ENCODE assay signal across 18 cellular contexts in genomic region chr11:105100976-105101630, GRCh38. TPM values are rescaled to one million over a fixed set of nuclear protein-coding genes. Genes with fewer than 3 reads are reported as not detected.
DNase-seq lines count a peak whose midpoint lies in the region; ATAC-seq and TF ChIP-seq lines count a peak whose summit lies in the region.
"Had no signal": no experiment of that assay in that cellular context is flagged by ENCODE, and none has a peak within 500 bp of the region (broad histone marks: within the 10 kb centered on the region; RNA-seq: fewer than 3 reads in every experiment).

No MANE protein-coding gene starts in this region.

- no peaks in the 10 kb centered on the region for H3K9me3 ChIP-seq in mammary epithelial cell (replicated peaks; ENCODE audit: insufficient read depth, low read length)
- H3K9me3 ChIP-seq: esophagus muscularis mucosa, pancreas, SJSA1 had no signal

- H3K9ac ChIP-seq in mammary epithelial cell (ENCODE audit: insufficient read depth, low read length): no peak overlapping the region

- no peak for TF ChIP-seq CTCF in mammary epithelial cell (conservative IDR thresholded peaks at IDR 0.05 in 1 of 2, IDR thresholded peaks at IDR 0.05 in 1 of 2; ENCODE audit: extremely low read depth in 1 of 2, insufficient read depth in 1 of 2, low read depth in 1 of 2, low read length in 2 of 2)

- no TSS peak for BruUV-seq in mammary epithelial cell (replicated peaks; lab: Mats Ljungman, UMichigan)

- H3K36me3 Mint-ChIP-seq in activated T-cell treated with anti-CD3 and anti-CD28 coated beads, Interleukin-2, amount 50 U/mL, for 24 hours (ENCODE audit: low read depth): no peaks in the 10 kb centered on the region
- H3K36me3 Mint-ChIP-seq in IgD-negative memory B cell: no peaks in the 10 kb centered on the region

- H3K4me3 Mint-ChIP-seq in activated T-cell treated with anti-CD3 and anti-CD28 coated beads, Interleukin-2, amount 50 U/mL, for 24 hours: no peak overlapping the region
- peak overlapping the region in 3 of 4 donors; percentile 7 to 29 (median 22) for H3K4me3 Mint-ChIP-seq in IgD-negative memory B cell
- H3K4me3 Mint-ChIP-seq: WTC11 had no signal

- no peaks in the 10 kb centered on the region for H3K79me2 ChIP-seq in mammary epithelial cell (ENCODE audit: insufficient read depth, low read length)

- 58% methylated on average over 2 of the region's 2 CpGs for WGBS in mammary epithelial cell (ENCODE audit: low coverage, missing lambda C conversion rate)

- peak; percentile 36 for ATAC-seq in sciatic nerve
- ATAC-seq: WTC11 had no signal

- dilution Hi-C loops in mammary epithelial cell (cut with HindIII; ENCODE audit: low sequenced_read_pairs): no loop called here

- H3K4me2 ChIP-seq in mammary epithelial cell (ENCODE audit: insufficient read depth, low read depth, low read length): no peak overlapping the region

- in situ Hi-C loops in mammary epithelial cell (cut with MboI; ENCODE audit: low sequenced_read_pairs in 2 of 2): no loop called here

- no peak overlapping the region for H3K27ac ChIP-seq in mammary epithelial cell (ENCODE audit: insufficient read depth, low read depth, low read length)
- H3K27ac ChIP-seq: esophagus muscularis mucosa, pancreas, SJSA1 had no signal

- peaks cover 30% of the 10 kb centered on the region for H3K4me1 Mint-ChIP-seq in activated T-cell treated with anti-CD3 and anti-CD28 coated beads, Interleukin-2, amount 50 U/mL, for 24 hours (ENCODE audit: low read depth)
- H3K4me1 Mint-ChIP-seq in IgD-negative memory B cell: peaks cover 0 to 7% (median 5%) of the 10 kb centered on the region in 3 donors

- H3K9me3 Mint-ChIP-seq in activated T-cell treated with anti-CD3 and anti-CD28 coated beads, Interleukin-2, amount 50 U/mL, for 24 hours: peaks cover 5% of the 10 kb centered on the region
- H3K9me3 Mint-ChIP-seq in IgD-negative memory B cell: peaks cover 0 to 6% (median 2%) of the 10 kb centered on the region in 3 donors

- H3K36me3 ChIP-seq in mammary epithelial cell (ENCODE audit: insufficient read depth, low read length): no peaks in the 10 kb centered on the region
- H3K36me3 ChIP-seq: esophagus muscularis mucosa, pancreas, SJSA1 had no signal

- intact Hi-C loops in mammary epithelial cell (cut with micrococcal nuclease) (no loop called here), sciatic nerve (cut with DNase I) (no loop called here)

- no peak for DNase-seq in activated T-cell treated with anti-CD3 and anti-CD28 coated beads, Interleukin-2, amount 50 U/mL, for 24 hours
- no peak for DNase-seq in activated T-cell treated with anti-CD3 and anti-CD28 coated beads, Interleukin-2, amount 50 U/mL, for 48 hours
- peak; percentile 63 for DNase-seq in mammary epithelial cell
- no peak for DNase-seq in sciatic nerve (ENCODE audit: low spot score)
- no peak for DNase-seq in cerebellar cortex (ENCODE audit: low spot score)
- no peak for DNase-seq in HT-29 (ENCODE audit: low spot score)
- no peak for DNase-seq in globus pallidus (ENCODE audit: low spot score)
- DNase-seq: activated naive CD4-positive, alpha-beta T cell; NCI-H2029; pancreas; stimulated activated CD8-positive, alpha-beta memory T cell treated with anti-CD3 and anti-CD28 coated beads, Interleukin-4, amount 100 ng/mL, for 48 hours had no signal

- peak overlapping the region; percentile 42 for H2AFZ ChIP-seq in mammary epithelial cell (ENCODE audit: low read depth, low read length)

- no peaks in the 10 kb centered on the region for H3K27me3 Mint-ChIP-seq in activated T-cell treated with anti-CD3 and anti-CD28 coated beads, Interleukin-2, amount 50 U/mL, for 24 hours
- peaks cover 7% of the 10 kb centered on the region for H3K27me3 Mint-ChIP-seq in IgD-negative memory B cell

- H3K4me1 ChIP-seq in mammary epithelial cell (ENCODE audit: insufficient read depth, low read length): peaks cover 3% of the 10 kb centered on the region
- H3K4me1 ChIP-seq: esophagus muscularis mucosa, pancreas, SJSA1 had no signal

- H3K27me3 ChIP-seq in mammary epithelial cell (ENCODE audit: insufficient read depth, low read length): no peaks in the 10 kb centered on the region
- H3K27me3 ChIP-seq: esophagus muscularis mucosa, pancreas, SJSA1 had no signal

- H3K4me3 ChIP-seq in mammary epithelial cell (replicated peaks in 1 of 3; ENCODE audit: insufficient read depth in 1 of 3, low read depth in 2 of 3, low read length in 3 of 3): peak overlapping the region in 1 of 3 experiments; percentile 12
- H3K4me3 ChIP-seq: esophagus muscularis mucosa, pancreas, SJSA1 had no signal

- no peaks in the 10 kb centered on the region for H4K20me1 ChIP-seq in mammary epithelial cell (ENCODE audit: insufficient read depth, low read length)

- CTCF ChIA-PET in mammary epithelial cell (lab: Charles Lee; ENCODE audit: low non-redundant PET): no interaction called here

- peak overlapping the region; percentile 78 for H3K27ac Mint-ChIP-seq in activated T-cell treated with anti-CD3 and anti-CD28 coated beads, Interleukin-2, amount 50 U/mL, for 24 hours
- H3K27ac Mint-ChIP-seq in IgD-negative memory B cell: peak overlapping the region in 1 of 3 donors; percentile 9
- H3K27ac Mint-ChIP-seq: WTC11 had no signal

RNA-seq across cellular contexts. Expression of gene CARD18, which starts 38.5 kb away (rescaled TPM):
- polyA plus RNA-seq in IgD-negative memory B cell (not detected), mammary epithelial cell (3.4 TPM)
- total RNA-seq in mammary epithelial cell (1 to 10 TPM; 1.4 to 3.5 TPM), sciatic nerve (not detected)
- not detected for polyA minus RNA-seq in mammary epithelial cell
- total RNA-seq in HT-29 (2014; rRNA removed; shearing (Covaris generic)): not detected in 2 replicates
- total RNA-seq: cerebellum, esophagus muscularis mucosa, mesenteric fat pad, pancreas, SJSA1, urinary bladder, WTC11 had no signal
- polyA plus RNA-seq: urinary bladder had no signal

RNA-seq across cellular contexts. Expression of gene CARD16, which starts 56.0 kb away (rescaled TPM):
- 173 TPM for polyA plus RNA-seq in IgD-negative memory B cell
- 1 to 10 TPM; 2.2 to 5.8 TPM for total RNA-seq in mammary epithelial cell
- 9.0 TPM for polyA plus RNA-seq in mammary epithelial cell
- not detected for polyA minus RNA-seq in mammary epithelial cell
- 40.4 TPM for total RNA-seq in sciatic nerve
- total RNA-seq in HT-29 (2014; rRNA removed; shearing (Covaris generic)): not detected in 2 replicates
- total RNA-seq: cerebellum, WTC11 had no signal
